ENCODE assay signal across 1 cellular context in genomic region chr15:32385823-32386495, GRCh38. TPM values are rescaled to one million over a fixed set of nuclear protein-coding genes. Genes with fewer than 3 reads are reported as not detected.
"Had no signal": no experiment of that assay in that cellular context is flagged by ENCODE, and none has a peak within 500 bp of the region (broad histone marks: within the 10 kb centered on the region; RNA-seq: fewer than 3 reads in every experiment).

No MANE protein-coding gene starts in this region.

RNA-seq across cellular contexts. Expression of gene GOLGA8K, which starts 17.1 kb away (rescaled TPM):
- total RNA-seq: stomach had no signal
